28 cellular contexts compared by ENCODE assay signal in genomic region chr11:110675548-110675947, GRCh38. TPM values are rescaled to one million over a fixed set of nuclear protein-coding genes. Genes with fewer than 3 reads are reported as not detected.
"Had no signal": no experiment of that assay in that cellular context is flagged by ENCODE, and none has a peak within 500 bp of the region (broad histone marks: within the 10 kb centered on the region; RNA-seq: fewer than 3 reads in every experiment).

No MANE protein-coding gene starts in this region.

- H3K4me1 Mint-ChIP-seq: natural killer cell; nephron; neural progenitor cell; stimulated activated effector memory CD8-positive, alpha-beta T cell treated with anti-CD3 and anti-CD28 coated beads, Interleukin-12 subunit alpha, Interleukin-12 subunit beta, amount 100 ng/mL, for 72 hours had no signal

- H3K79me2 ChIP-seq: parathyroid adenoma had no signal

- H3K4me1 ChIP-seq: neural progenitor cell, parathyroid adenoma, psoas muscle, right lobe of liver, sigmoid colon, stomach, thyroid gland, tibial nerve, upper lobe of left lung, vagina had no signal

- H3K9me3 Mint-ChIP-seq: neural progenitor cell; stimulated activated effector memory CD8-positive, alpha-beta T cell treated with anti-CD3 and anti-CD28 coated beads, Interleukin-12 subunit alpha, Interleukin-12 subunit beta, amount 100 ng/mL, for 72 hours; stimulated activated naive CD8-positive, alpha-beta T cell treated with anti-CD3 and anti-CD28 coated beads, Interleukin-15, Interleukin-2, amounts not matched to agents 100 ng/mL and 50 ng/mL, for 24 hours had no signal

- H3K4me3 Mint-ChIP-seq: natural killer cell; nephron; neural progenitor cell; stimulated activated effector memory CD8-positive, alpha-beta T cell treated with anti-CD3 and anti-CD28 coated beads, Interleukin-12 subunit alpha, Interleukin-12 subunit beta, amount 100 ng/mL, for 72 hours; stimulated activated naive B cell treated with anti-CD40 and anti-IgM and Interleukin-4, amounts not matched to agents 10 μg/mL and 1 μg/mL and 100 μg/mL, for 72 hours; stimulated activated naive CD8-positive, alpha-beta T cell treated with anti-CD3 and anti-CD28 coated beads, Interleukin-15, Interleukin-2, amounts not matched to agents 100 ng/mL and 50 ng/mL, for 24 hours had no signal

- H2AFZ ChIP-seq: neural progenitor cell, parathyroid adenoma had no signal

- H3K27me3 ChIP-seq: neural progenitor cell, ovary, right lobe of liver, sigmoid colon, stomach, thyroid gland, tibial nerve, upper lobe of left lung, vagina had no signal

- H3K27ac Mint-ChIP-seq: natural killer cell; nephron; neural progenitor cell; progenitor cell of endocrine pancreas; stimulated activated effector memory CD8-positive, alpha-beta T cell treated with anti-CD3 and anti-CD28 coated beads, Interleukin-12 subunit alpha, Interleukin-12 subunit beta, amount 100 ng/mL, for 72 hours; stimulated activated naive B cell treated with anti-CD40 and anti-IgM and Interleukin-4, amounts not matched to agents 10 μg/mL and 1 μg/mL and 100 μg/mL, for 72 hours; stimulated activated naive CD8-positive, alpha-beta T cell treated with anti-CD3 and anti-CD28 coated beads, Interleukin-15, Interleukin-2, amounts not matched to agents 100 ng/mL and 50 ng/mL, for 24 hours had no signal

- H3K4me2 ChIP-seq: neural progenitor cell had no signal

- ATAC-seq: natural killer cell; psoas muscle; right cardiac atrium; right lobe of liver; stimulated activated effector memory CD8-positive, alpha-beta T cell treated with anti-CD3 and anti-CD28 coated beads, Interleukin-12 subunit alpha, Interleukin-12 subunit beta, amount 100 ng/mL, for 72 hours; stimulated activated naive B cell treated with anti-CD40 and anti-IgM and Interleukin-4, amounts not matched to agents 10 μg/mL and 1 μg/mL and 100 μg/mL, for 72 hours had no signal

- H3K36me3 ChIP-seq: neural progenitor cell, ovary, right lobe of liver, sigmoid colon, stomach, thoracic aorta, thyroid gland, tibial nerve, upper lobe of left lung, vagina had no signal

- H3K27ac ChIP-seq: neural progenitor cell, ovary, parathyroid adenoma, psoas muscle, right lobe of liver, sigmoid colon, stomach, thoracic aorta, thyroid gland, tibial nerve, upper lobe of left lung, vagina had no signal

- H3K4me3 ChIP-seq: neural progenitor cell, ovary, psoas muscle, right lobe of liver, sigmoid colon, stomach, thoracic aorta, thyroid gland, tibial nerve, upper lobe of left lung, vagina had no signal

- H3K9ac ChIP-seq: neural progenitor cell, parathyroid adenoma had no signal

- H3K9me3 ChIP-seq: ovary, psoas muscle, right lobe of liver, sigmoid colon, thoracic aorta, thyroid gland, upper lobe of left lung, vagina had no signal

- DNase-seq: natural killer cell; occipital lobe; ovary; posterior cingulate gyrus; psoas muscle; right lobe of liver; sigmoid colon; small intestine; stimulated activated CD4-positive, alpha-beta T cell treated with anti-CD3 and anti-CD28 coated beads, Interleukin-15, amount 100 ng/mL, for 24 hours; stimulated activated CD4-positive, alpha-beta T cell treated with anti-CD3 and anti-CD28 coated beads, Interleukin-2, amount 100 ng/mL, for 24 hours; stimulated activated CD4-positive, alpha-beta T cell treated with anti-CD3 and anti-CD28 coated beads, Interleukin-2, amount 100 ng/mL, for 48 hours; stimulated activated CD4-positive, alpha-beta T cell treated with anti-CD3 and anti-CD28 coated beads, Interleukin-4, amount 100 ng/mL, for 24 hours; stimulated activated naive B cell treated with anti-CD40 and anti-IgM and Interleukin-4, amounts not matched to agents 10 μg/mL and 1 μg/mL and 100 μg/mL, for 72 hours; stimulated activated naive CD4-positive, alpha-beta T cell treated with Interleukin-2 at 50 U/mL for 16 hours; stomach; thyroid gland; trophoblast cell; upper lobe of left lung had no signal

- H3K36me3 Mint-ChIP-seq: natural killer cell; neural progenitor cell; stimulated activated effector memory CD8-positive, alpha-beta T cell treated with anti-CD3 and anti-CD28 coated beads, Interleukin-12 subunit alpha, Interleukin-12 subunit beta, amount 100 ng/mL, for 72 hours; stimulated activated naive B cell treated with anti-CD40 and anti-IgM and Interleukin-4, amounts not matched to agents 10 μg/mL and 1 μg/mL and 100 μg/mL, for 72 hours had no signal

RNA-seq across cellular contexts. Expression of gene ARHGAP20, which starts 36.7 kb away (rescaled TPM):
- total RNA-seq: natural killer cell had no signal
